10 cellular contexts compared by ENCODE assay signal in the genomic region with DNA sequence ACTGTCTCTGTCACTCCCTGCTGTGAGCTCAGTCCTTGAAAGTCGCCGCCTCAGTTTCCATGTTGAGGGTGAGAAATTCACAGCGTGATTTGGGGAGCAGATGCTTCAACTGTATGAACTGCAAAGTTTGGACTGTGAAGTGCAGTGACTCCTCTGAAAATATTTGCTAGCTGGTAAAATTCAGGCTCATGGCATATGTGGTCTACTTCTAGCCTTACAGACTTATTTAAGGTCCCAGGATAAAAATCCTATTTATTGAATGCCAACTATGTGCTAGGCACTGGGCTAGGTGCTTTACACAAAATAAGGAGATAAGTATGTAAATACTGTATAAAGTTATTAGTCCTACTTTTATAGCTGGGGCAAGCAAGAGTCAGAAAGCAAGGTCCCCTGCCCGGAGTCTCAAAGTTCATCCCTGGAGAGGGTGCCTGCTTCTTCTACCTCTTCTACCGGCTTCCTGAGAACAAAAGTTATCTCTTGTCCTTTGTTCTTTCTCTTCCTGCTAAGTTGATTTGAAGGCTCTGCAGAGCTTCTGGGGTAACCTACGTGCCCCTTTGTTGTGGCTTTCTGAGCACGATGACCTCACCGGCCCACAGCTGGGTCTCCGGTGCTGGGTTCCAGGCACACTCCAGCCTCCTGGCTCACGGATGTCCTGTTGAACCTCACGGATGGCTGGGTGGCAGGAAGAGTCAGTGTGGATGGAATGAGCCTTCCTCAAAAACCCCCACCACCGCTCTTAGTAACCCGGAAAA.
DNase-seq lines count a peak whose midpoint lies in the region; ATAC-seq and TF ChIP-seq lines count a peak whose summit lies in the region.
"Had no signal": no experiment of that assay in that cellular context is flagged by ENCODE, and none has a peak within 500 bp of the region (broad histone marks: within the 10 kb centered on the region; RNA-seq: fewer than 3 reads in every experiment).

No MANE protein-coding gene starts in this region.

- peak overlapping the region; percentile 95 for H3K27ac Mint-ChIP-seq in endothelial cell (ENCODE audit: unreplicated experiment)
- peak overlapping the region; percentile 82 for H3K27ac Mint-ChIP-seq in stimulated activated effector memory CD8-positive, alpha-beta T cell treated with anti-CD3 and anti-CD28 coated beads, Interleukin-12 subunit alpha, Interleukin-12 subunit beta, amount 100 ng/mL, for 72 hours
- no peak overlapping the region for H3K27ac Mint-ChIP-seq in nephron progenitor cell

- H3K27me3 Mint-ChIP-seq in endothelial cell (ENCODE audit: unreplicated experiment) (peaks cover 10% of the 10 kb centered on the region), nephron progenitor cell (ENCODE audit: low read depth, poor library complexity) (peaks cover 12% of the 10 kb centered on the region)

- H3K9me3 Mint-ChIP-seq in endothelial cell (ENCODE audit: unreplicated experiment) (no peaks in the 10 kb centered on the region), nephron progenitor cell (no peaks in the 10 kb centered on the region)
- no peaks in the 10 kb centered on the region for H3K9me3 Mint-ChIP-seq in stimulated activated effector memory CD8-positive, alpha-beta T cell treated with anti-CD3 and anti-CD28 coated beads, Interleukin-12 subunit alpha, Interleukin-12 subunit beta, amount 100 ng/mL, for 72 hours

- peaks cover 49% of the 10 kb centered on the region for H3K4me1 Mint-ChIP-seq in endothelial cell (ENCODE audit: unreplicated experiment)
- peaks cover 25% of the 10 kb centered on the region for H3K4me1 Mint-ChIP-seq in stimulated activated effector memory CD8-positive, alpha-beta T cell treated with anti-CD3 and anti-CD28 coated beads, Interleukin-12 subunit alpha, Interleukin-12 subunit beta, amount 100 ng/mL, for 72 hours
- peaks cover 65% of the 10 kb centered on the region for H3K4me1 Mint-ChIP-seq in nephron progenitor cell

- TF ChIP-seq CTCF in endothelial cell (IDR thresholded peaks at IDR 0.05; ENCODE audit: unreplicated experiment) (no peak), nephron progenitor cell (IDR thresholded peaks at IDR 0.05) (no peak)

- DNase-seq in activated T-cell treated with anti-CD3 and anti-CD28 coated beads for 48 hours (ENCODE audit: low read depth) (peak; percentile 42), activated T-cell treated with anti-CD3 and anti-CD28 coated beads for 4 hours (no peak), endothelial cell (ENCODE audit: low spot score) (peak; percentile 55), nephron progenitor cell (no peak), GM19238 (ENCODE audit: insufficient read length, low spot score) (no peak), DMS79 treated with DMSO at 0.1 percent for 48 hours (lab: John Stamatoyannopoulos, UW) (no peak)
- DNase-seq in activated CD8-positive, alpha-beta memory T cell treated with anti-CD3 and anti-CD28 coated beads, Interleukin-2, amount 50 U/mL, for 4 hours: peak; percentile 28
- no peak for DNase-seq in stimulated activated effector memory CD8-positive, alpha-beta T cell treated with anti-CD3 and anti-CD28 coated beads, Interleukin-12 subunit alpha, Interleukin-12 subunit beta, amount 100 ng/mL, for 72 hours (ENCODE audit: low spot score in 2 of 2)
- DNase-seq: Karpas-422, NCI-H524 had no signal

- H3K36me3 Mint-ChIP-seq in endothelial cell (ENCODE audit: low read depth, unreplicated experiment): peaks cover 14% of the 10 kb centered on the region
- H3K36me3 Mint-ChIP-seq in stimulated activated effector memory CD8-positive, alpha-beta T cell treated with anti-CD3 and anti-CD28 coated beads, Interleukin-12 subunit alpha, Interleukin-12 subunit beta, amount 100 ng/mL, for 72 hours: peaks cover 14% of the 10 kb centered on the region
- no peaks in the 10 kb centered on the region for H3K36me3 Mint-ChIP-seq in nephron progenitor cell (ENCODE audit: low read depth)

- ATAC-seq in stimulated activated effector memory CD8-positive, alpha-beta T cell treated with anti-CD3 and anti-CD28 coated beads, Interleukin-12 subunit alpha, Interleukin-12 subunit beta, amount 100 ng/mL, for 72 hours: no peak

- H3K4me3 Mint-ChIP-seq in endothelial cell (ENCODE audit: unreplicated experiment) (peak overlapping the region; percentile 53), nephron progenitor cell (no peak overlapping the region)
- peak overlapping the region; percentile 27 for H3K4me3 Mint-ChIP-seq in stimulated activated effector memory CD8-positive, alpha-beta T cell treated with anti-CD3 and anti-CD28 coated beads, Interleukin-12 subunit alpha, Interleukin-12 subunit beta, amount 100 ng/mL, for 72 hours

Comparison
In these comparisons a context has a peak if more than half of its experiments do, and no peak if none do; other contexts are left out.
1. DNase-seq: peak in activated T-cell treated with anti-CD3 and anti-CD28 coated beads for 48 hours (single experiment), activated CD8-positive, alpha-beta memory T cell treated with anti-CD3 and anti-CD28 coated beads, Interleukin-2, amount 50 U/mL, for 4 hours (single experiment) and endothelial cell (single experiment); none in activated T-cell treated with anti-CD3 and anti-CD28 coated beads for 4 hours (single experiment), stimulated activated effector memory CD8-positive, alpha-beta T cell treated with anti-CD3 and anti-CD28 coated beads, Interleukin-12 subunit alpha, Interleukin-12 subunit beta, amount 100 ng/mL, for 72 hours (0 of 2), nephron progenitor cell (single experiment), GM19238 (single experiment) and DMS79 treated with DMSO at 0.1 percent for 48 hours (single experiment).